Comparison of ENCODE assay signal across 1 cellular context in the genomic region with DNA sequence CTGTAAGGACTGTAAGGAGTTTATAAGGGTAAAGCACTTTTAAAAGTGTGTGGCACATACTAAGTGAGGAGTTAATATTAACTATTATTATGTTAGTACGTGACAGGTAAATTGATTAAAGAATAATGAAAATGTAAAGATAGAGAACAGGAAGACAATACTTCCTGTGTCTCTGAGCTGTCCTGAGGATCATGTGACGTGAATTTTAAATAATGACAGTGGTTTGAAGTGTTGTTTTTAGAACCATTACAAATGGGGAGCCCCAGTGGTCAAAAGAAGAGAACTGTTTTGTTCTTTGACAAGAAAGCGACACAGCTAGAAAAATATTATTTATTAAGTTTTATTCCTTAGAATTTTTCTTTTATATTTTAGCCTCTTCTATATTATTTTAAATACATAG.
A peak's percentile ranks its signal among the peaks of the same experiment; 100 is the strongest.
TF ChIP-seq lines count a peak whose summit lies in the region.

No MANE protein-coding gene starts in this region.

TF ChIP-seq in K562, 482 proteins besides CTCF, POLR2A, EP300 and RAD21:
- TF ChIP-seq, protein P1, sequence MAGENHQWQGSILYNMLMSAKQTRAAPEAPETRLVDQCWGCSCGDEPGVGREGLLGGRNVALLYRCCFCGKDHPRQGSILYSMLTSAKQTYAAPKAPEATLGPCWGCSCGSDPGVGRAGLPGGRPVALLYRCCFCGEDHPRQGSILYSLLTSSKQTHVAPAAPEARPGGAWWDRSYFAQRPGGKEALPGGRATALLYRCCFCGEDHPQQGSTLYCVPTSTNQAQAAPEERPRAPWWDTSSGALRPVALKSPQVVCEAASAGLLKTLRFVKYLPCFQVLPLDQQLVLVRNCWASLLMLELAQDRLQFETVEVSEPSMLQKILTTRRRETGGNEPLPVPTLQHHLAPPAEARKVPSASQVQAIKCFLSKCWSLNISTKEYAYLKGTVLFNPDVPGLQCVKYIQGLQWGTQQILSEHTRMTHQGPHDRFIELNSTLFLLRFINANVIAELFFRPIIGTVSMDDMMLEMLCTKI (IDR thresholded peaks at IDR 0.05; ENCODE audit: partially characterized antibody), result no peak
- TF ChIP-seq, protein P2, sequence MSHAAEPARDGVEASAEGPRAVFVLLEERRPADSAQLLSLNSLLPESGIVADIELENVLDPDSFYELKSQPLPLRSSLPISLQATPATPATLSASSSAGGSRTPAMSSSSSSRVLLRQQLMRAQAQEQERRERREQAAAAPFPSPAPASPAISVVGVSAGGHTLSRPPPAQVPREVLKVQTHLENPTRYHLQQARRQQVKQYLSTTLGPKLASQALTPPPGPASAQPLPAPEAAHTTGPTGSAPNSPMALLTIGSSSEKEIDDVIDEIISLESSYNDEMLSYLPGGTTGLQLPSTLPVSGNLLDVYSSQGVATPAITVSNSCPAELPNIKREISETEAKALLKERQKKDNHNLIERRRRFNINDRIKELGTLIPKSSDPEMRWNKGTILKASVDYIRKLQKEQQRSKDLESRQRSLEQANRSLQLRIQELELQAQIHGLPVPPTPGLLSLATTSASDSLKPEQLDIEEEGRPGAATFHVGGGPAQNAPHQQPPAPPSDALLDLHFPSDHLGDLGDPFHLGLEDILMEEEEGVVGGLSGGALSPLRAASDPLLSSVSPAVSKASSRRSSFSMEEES (CRISPR knock-in tag; IDR thresholded peaks at IDR 0.05), result peak; percentile 33; the same call in 1 of the 2 replicates
